In genomic region chr15:93091465-93091864, GRCh38 we compare ENCODE assay signal across 20 cellular contexts. TPM values are rescaled to one million over a fixed set of nuclear protein-coding genes. Genes with fewer than 3 reads are reported as not detected.
DNase-seq lines count a peak whose midpoint lies in the region; ATAC-seq and TF ChIP-seq lines count a peak whose summit lies in the region.
"Had no signal": no experiment of that assay in that cellular context is flagged by ENCODE, and none has a peak within 500 bp of the region (broad histone marks: within the 10 kb centered on the region; RNA-seq: fewer than 3 reads in every experiment).

No MANE protein-coding gene starts in this region.

- no peaks in the 10 kb centered on the region for H3K36me3 ChIP-seq in GM23338 (ENCODE audit: insufficient read depth)

- peak overlapping the region; percentile 35; the same call in 1 of the 2 replicates for H3K4me2 ChIP-seq in GM23338
- H3K4me2 ChIP-seq: A549 had no signal

- H3K4me3 Mint-ChIP-seq in GM23338 (no peak overlapping the region), nephron (peak overlapping the region in 2 of 3 experiments; percentile 37 to 56), endothelial cell (ENCODE audit: unreplicated experiment) (no peak overlapping the region)
- H3K4me3 Mint-ChIP-seq: CD8-positive, alpha-beta memory T cell; H9 had no signal

- H3K27me3 Mint-ChIP-seq in GM23338 (ENCODE audit: insufficient read depth, low read depth, poor library complexity) (peaks cover 13% of the 10 kb centered on the region), nephron (ENCODE audit: low read depth) (peaks cover 43% of the 10 kb centered on the region), endothelial cell (ENCODE audit: unreplicated experiment) (peaks cover 12% of the 10 kb centered on the region)

- H3K27ac ChIP-seq in GM23338 (ENCODE audit: low read depth), result no peak overlapping the region
- H3K27ac ChIP-seq: 22Rv1, A549 had no signal

- no peaks in the 10 kb centered on the region for H3K9me2 ChIP-seq in GM23338 (ENCODE audit: insufficient read depth)

- no peaks in the 10 kb centered on the region for H3F3A ChIP-seq in GM23338 (replicated peaks; ENCODE audit: low read depth)

- DNase-seq in NCI-H2171 treated with DMSO at 0.1 percent for 48 hours (lab: John Stamatoyannopoulos, UW) (peak; percentile 43), NCI-H2171 (lab: John Stamatoyannopoulos, UW) (no peak), GM23338 (ENCODE audit: low spot score) (no peak), T-helper 2 cell (no peak), endothelial cell (ENCODE audit: low spot score) (no peak)
- no peak for DNase-seq in central memory CD4-positive, alpha-beta T cell
- DNase-seq: AML-193; CD8-positive, alpha-beta memory T cell; COR-L47; DMS 273 treated with DMSO at 0.1 percent for 48 hours; DMS53; DND-41; EL; H9 had no signal

- no peak overlapping the region for H3K4me3 ChIP-seq in GM23338
- H3K4me3 ChIP-seq: A549, GM12878 had no signal

- no peaks in the 10 kb centered on the region for H3K36me3 Mint-ChIP-seq in GM23338 (ENCODE audit: low read depth)
- no peaks in the 10 kb centered on the region for H3K36me3 Mint-ChIP-seq in nephron (ENCODE audit: low read depth)
- no peaks in the 10 kb centered on the region for H3K36me3 Mint-ChIP-seq in endothelial cell (ENCODE audit: low read depth, unreplicated experiment)

- ATAC-seq in GM23338, result no peak
- ATAC-seq: A549, GM12878, HepG2 had no signal

- H3K4me1 ChIP-seq in GM23338 (ENCODE audit: insufficient read depth), result peaks cover 23% of the 10 kb centered on the region; the same call in 1 of the 2 replicates

- H3K9me3 Mint-ChIP-seq in GM23338 (no peaks in the 10 kb centered on the region; the same call in 2 of the 3 replicates), nephron (no peaks in the 10 kb centered on the region), endothelial cell (ENCODE audit: unreplicated experiment) (no peaks in the 10 kb centered on the region)
- H3K9me3 Mint-ChIP-seq: CD8-positive, alpha-beta memory T cell; H9; IgD-negative memory B cell had no signal

- peaks cover 71% of the 10 kb centered on the region for H3K27me3 ChIP-seq in GM23338 (ENCODE audit: insufficient read depth)

- H3K4me1 Mint-ChIP-seq in GM23338 (peaks cover 32% of the 10 kb centered on the region), nephron (peaks cover 25% of the 10 kb centered on the region), endothelial cell (ENCODE audit: unreplicated experiment) (peaks cover 3% of the 10 kb centered on the region)

- no peak overlapping the region for H2AFZ ChIP-seq in GM23338

- no peaks in the 10 kb centered on the region for H4K20me1 ChIP-seq in GM23338 (replicated peaks; ENCODE audit: insufficient read depth)

- no peaks in the 10 kb centered on the region for H3K79me2 ChIP-seq in GM23338 (replicated peaks; ENCODE audit: insufficient read depth)

- TF ChIP-seq CTCF in GM23338 (conservative IDR thresholded peaks at IDR 0.05; ENCODE audit: low read depth in 2 of 2), result no peak
- TF ChIP-seq CTCF in nephron (IDR thresholded peaks at IDR 0.05; ENCODE audit: unreplicated experiment in 3 of 3), result no peak
- TF ChIP-seq CTCF in endothelial cell (IDR thresholded peaks at IDR 0.05; ENCODE audit: unreplicated experiment), result no peak

- H3K27ac Mint-ChIP-seq in GM23338 (no peak overlapping the region), nephron (no peak overlapping the region), endothelial cell (ENCODE audit: unreplicated experiment) (no peak overlapping the region)
- H3K27ac Mint-ChIP-seq: CD8-positive, alpha-beta memory T cell; H9; IgD-negative memory B cell had no signal

TF ChIP-seq in GM23338, 12 proteins besides CTCF, POLR2A, EP300 and RAD21:
- TF ChIP-seq JUNB (IDR thresholded peaks at IDR 0.05; ENCODE audit: unreplicated experiment) (no peak), EZH2phosphoT487 (IDR thresholded peaks at IDR 0.05; ENCODE audit: unreplicated experiment) (no peak), EZH2 (IDR thresholded peaks at IDR 0.05; ENCODE audit: low read depth, unreplicated experiment) (no peak), NANOG (IDR thresholded peaks at IDR 0.05; ENCODE audit: borderline replicate concordance) (no peak), CREB1 (CRISPR knock-in tag; IDR thresholded peaks at IDR 0.05; ENCODE audit: low read depth) (no peak), ZNF462 (CRISPR knock-in tag; IDR thresholded peaks at IDR 0.05) (no peak), ETS1 (IDR thresholded peaks at IDR 0.05) (no peak), ZNF114 (CRISPR knock-in tag; IDR thresholded peaks at IDR 0.05) (no peak), STAT1 (IDR thresholded peaks at IDR 0.05; ENCODE audit: unreplicated experiment) (no peak), ZNF331 (CRISPR knock-in tag; IDR thresholded peaks at IDR 0.05; ENCODE audit: low read depth) (no peak)

RNA-seq across cellular contexts. Expression of gene RGMA, which starts 2.5 kb away (rescaled TPM):
- total RNA-seq in GM23338 (2014; rRNA removed; shearing (Covaris generic)), result 24.6 and 34.2 TPM in 2 replicates
- polyA plus RNA-seq in GM23338 (2016; fragmentation: Nextera tagmentation; extraction: Ambion mirVana), result 36.5 and 36.6 TPM in 2 replicates
- 5.7 TPM for total RNA-seq in endothelial cell (ENCODE audit: unreplicated experiment)
- total RNA-seq: GM12878, HepG2 had no signal
- polyA plus RNA-seq: CD8-positive, alpha-beta memory T cell; GM12878; HepG2; IgD-negative memory B cell had no signal

Comparison
In these comparisons a context has a peak if more than half of its experiments do, and no peak if none do; other contexts are left out.
1. H3K4me3 Mint-ChIP-seq: peak in nephron (2 of 3); none in GM23338 (single experiment) and endothelial cell (single experiment).